9 cellular contexts compared by ENCODE assay signal in genomic region chr6:74091133-74091793, GRCh38.
DNase-seq lines count a peak whose midpoint lies in the region; ATAC-seq and TF ChIP-seq lines count a peak whose summit lies in the region.
"Had no signal": no experiment of that assay in that cellular context is flagged by ENCODE, and none has a peak within 500 bp of the region (broad histone marks: within the 10 kb centered on the region; RNA-seq: fewer than 3 reads in every experiment).

No MANE protein-coding gene starts in this region.

- H3K27me3 ChIP-seq in transverse colon, result no peaks in the 10 kb centered on the region

- no peak for TF ChIP-seq POLR2A in transverse colon (IDR thresholded peaks at IDR 0.05)

- no peak for TF ChIP-seq EP300 in transverse colon (IDR thresholded peaks at IDR 0.05; ENCODE audit: low read depth)

- DNase-seq in EL (peak; percentile 47), NCI-H1092 (lab: John Stamatoyannopoulos, UW) (peak; percentile 4), amniotic epithelial cell (ENCODE audit: low read depth) (peak; percentile 39), iPS-NIHi11 (ENCODE audit: low spot score) (peak; percentile 55), transverse colon (no peak)
- DNase-seq in stimulated activated CD4-positive, alpha-beta T cell treated with anti-CD3 and anti-CD28 coated beads, Interleukin-12 subunit alpha, Interleukin-12 subunit beta, amount 100 ng/mL, for 4 hours, result no peak
- DNase-seq in stimulated activated effector memory CD8-positive, alpha-beta T cell treated with anti-CD3 and anti-CD28 coated beads, Interleukin-12 subunit alpha, Interleukin-12 subunit beta, amount 100 ng/mL, for 72 hours (ENCODE audit: low spot score in 2 of 2), result no peak

- in situ Hi-C loops in transverse colon (cut with MboI; ENCODE audit: low pct_ligation_motif_present in 1 of 4, low pct_unique_long_range_greater_than_20kb in 1 of 4, low sequenced_read_pairs in 3 of 4), result loop anchor here (10.0 to 25.0 kb wide), 2 partner anchors 1121 to 1124 kb away; partner anchors contain the start of gene COL12A1 (in 3 of the 4)

- no peak overlapping the region for H3K4me3 Mint-ChIP-seq in stimulated activated effector memory CD8-positive, alpha-beta T cell treated with anti-CD3 and anti-CD28 coated beads, Interleukin-12 subunit alpha, Interleukin-12 subunit beta, amount 100 ng/mL, for 72 hours

- peak; percentile 61 for ATAC-seq in GM21619 (IDR thresholded peaks at IDR 0.05; ENCODE audit: unreplicated experiment)
- no peak for ATAC-seq in stimulated activated effector memory CD8-positive, alpha-beta T cell treated with anti-CD3 and anti-CD28 coated beads, Interleukin-12 subunit alpha, Interleukin-12 subunit beta, amount 100 ng/mL, for 72 hours

- peaks cover 0 to 4% (median 0%) of the 10 kb centered on the region in 4 donors for H3K4me1 ChIP-seq in transverse colon

- peak overlapping the region in 2 of 4 donors; percentile 16 to 20 for H3K27ac ChIP-seq in transverse colon
- H3K27ac ChIP-seq: skin epidermis had no signal

- peaks cover 3% of the 10 kb centered on the region for H3K9me3 Mint-ChIP-seq in stimulated activated effector memory CD8-positive, alpha-beta T cell treated with anti-CD3 and anti-CD28 coated beads, Interleukin-12 subunit alpha, Interleukin-12 subunit beta, amount 100 ng/mL, for 72 hours

- TF ChIP-seq CTCF in transverse colon (IDR thresholded peaks at IDR 0.05), result peak; percentile 45 to 73 (median 69)

- H3K4me1 Mint-ChIP-seq in stimulated activated effector memory CD8-positive, alpha-beta T cell treated with anti-CD3 and anti-CD28 coated beads, Interleukin-12 subunit alpha, Interleukin-12 subunit beta, amount 100 ng/mL, for 72 hours, result no peaks in the 10 kb centered on the region

- H3K36me3 Mint-ChIP-seq in stimulated activated effector memory CD8-positive, alpha-beta T cell treated with anti-CD3 and anti-CD28 coated beads, Interleukin-12 subunit alpha, Interleukin-12 subunit beta, amount 100 ng/mL, for 72 hours, result no peaks in the 10 kb centered on the region

- H3K9me3 ChIP-seq in transverse colon, result no peaks in the 10 kb centered on the region

- 46 to 61% methylated on average over 4 to 8 of the region's 8 CpGs for WGBS in transverse colon (ENCODE audit: low coverage in 1 of 2), 2 donors

- H3K36me3 ChIP-seq in transverse colon, result no peaks in the 10 kb centered on the region

- intact Hi-C loops in transverse colon (cut with DNase I; ENCODE audit: low total_unique reads), result loop anchor here (10.0 kb wide), 1 partner anchor 1114 kb away; the partner anchor contains the start of gene COL12A1

- H3K27ac Mint-ChIP-seq in stimulated activated effector memory CD8-positive, alpha-beta T cell treated with anti-CD3 and anti-CD28 coated beads, Interleukin-12 subunit alpha, Interleukin-12 subunit beta, amount 100 ng/mL, for 72 hours, result no peak overlapping the region

- H3K4me3 ChIP-seq in transverse colon, result no peak overlapping the region
- H3K4me3 ChIP-seq: skin epidermis had no signal

Comparison
In these comparisons a context has a peak if more than half of its experiments do, and no peak if none do; other contexts are left out.
1. DNase-seq: peak in EL (single experiment), NCI-H1092 (single experiment), amniotic epithelial cell (single experiment) and iPS-NIHi11 (single experiment); none in transverse colon (single experiment), stimulated activated CD4-positive, alpha-beta T cell treated with anti-CD3 and anti-CD28 coated beads, Interleukin-12 subunit alpha, Interleukin-12 subunit beta, amount 100 ng/mL, for 4 hours (single experiment) and stimulated activated effector memory CD8-positive, alpha-beta T cell treated with anti-CD3 and anti-CD28 coated beads, Interleukin-12 subunit alpha, Interleukin-12 subunit beta, amount 100 ng/mL, for 72 hours (0 of 2).